18 cellular contexts compared by ENCODE assay signal in genomic region chr9:100999914-101000540, GRCh38. TPM values are rescaled to one million over a fixed set of nuclear protein-coding genes. Genes with fewer than 3 reads are reported as not detected.
DNase-seq lines count a peak whose midpoint lies in the region; FAIRE-seq and TF ChIP-seq lines count a peak whose summit lies in the region.
"Had no signal": no experiment of that assay in that cellular context is flagged by ENCODE, and none has a peak within 500 bp of the region (broad histone marks: within the 10 kb centered on the region; RNA-seq: fewer than 3 reads in every experiment).

No MANE protein-coding gene starts in this region.

- H3K79me2 ChIP-seq in Karpas-422 (ENCODE audit: low read length): no peaks in the 10 kb centered on the region

- H3K36me3 Mint-ChIP-seq in mesothelial cell of epicardium: no peaks in the 10 kb centered on the region

- no peaks in the 10 kb centered on the region for H3K4me1 ChIP-seq in adipocyte (ENCODE audit: control insufficient read depth, insufficient read depth, low read length)
- no peaks in the 10 kb centered on the region for H3K4me1 ChIP-seq in Karpas-422 (ENCODE audit: low read length)
- H3K4me1 ChIP-seq: SJSA1 had no signal

- in situ Hi-C loops in GM13976 (cut with MboI; ENCODE audit: low sequenced_read_pairs, unreplicated experiment): no loop called here

- H3K27ac Mint-ChIP-seq in mesothelial cell of epicardium: peak overlapping the region; percentile 61
- H3K27ac Mint-ChIP-seq: H9 had no signal

- no peaks in the 10 kb centered on the region for H3K36me3 ChIP-seq in adipocyte (ENCODE audit: control insufficient read depth, insufficient read depth, low read length, severe bottlenecking)
- no peaks in the 10 kb centered on the region for H3K36me3 ChIP-seq in Karpas-422 (ENCODE audit: insufficient read depth, low read length)
- H3K36me3 ChIP-seq: SJSA1 had no signal

- peaks cover 11% of the 10 kb centered on the region for H3K27me3 Mint-ChIP-seq in mesothelial cell of epicardium (ENCODE audit: low read depth)

- DNase-seq in H54 (ENCODE audit: insufficient read length, low spot score): no peak
- peak; percentile 49 for DNase-seq in adipocyte (ENCODE audit: low read depth)
- peak; percentile 47 for DNase-seq in dedifferentiated amniotic fluid mesenchymal stem cell (ENCODE audit: extremely low spot score)
- DNase-seq in mesothelial cell of epicardium (ENCODE audit: low spot score in 2 of 2, unreplicated experiment in 2 of 2): no peak
- no peak for DNase-seq in GM13976 (ENCODE audit: low spot score)
- no peak for DNase-seq in NCI-H2029 (lab: John Stamatoyannopoulos, UW)
- no peak for DNase-seq in T-helper 9 cell
- no peak for DNase-seq in Karpas-422
- DNase-seq: H9, KBM-7, NCI-H1092, NCI-H1436, NCI-H187, NCI-H748 treated with DMSO at 0.1 percent for 48 hours had no signal

- H3K4me3 Mint-ChIP-seq in mesothelial cell of epicardium: no peak overlapping the region
- H3K4me3 Mint-ChIP-seq: H9 had no signal

- H3K27me3 ChIP-seq in adipocyte (replicated peaks; ENCODE audit: control insufficient read depth, insufficient read depth, low read length) (no peaks in the 10 kb centered on the region), Karpas-422 (ENCODE audit: low read length) (no peaks in the 10 kb centered on the region)
- H3K27me3 ChIP-seq: SJSA1 had no signal

- no peaks in the 10 kb centered on the region for H3K9me3 ChIP-seq in adipocyte (ENCODE audit: control insufficient read depth, low read length)
- H3K9me3 ChIP-seq in Karpas-422 (ENCODE audit: low read length): no peaks in the 10 kb centered on the region
- H3K9me3 ChIP-seq: SJSA1 had no signal

- H2AFZ ChIP-seq in Karpas-422 (ENCODE audit: low read length): no peak overlapping the region

- peaks cover 11% of the 10 kb centered on the region for H3K4me1 Mint-ChIP-seq in mesothelial cell of epicardium
- H3K4me1 Mint-ChIP-seq: H9 had no signal

- no peak overlapping the region for H3K9ac ChIP-seq in adipocyte (ENCODE audit: low read length)
- H3K9ac ChIP-seq in Karpas-422 (ENCODE audit: low read length): no peak overlapping the region

- no peak overlapping the region for H3K27ac ChIP-seq in Karpas-422 (ENCODE audit: low read length)
- H3K27ac ChIP-seq: SJSA1 had no signal

- FAIRE-seq in H54 (lab: Jason Lieb, UNC): peak; percentile 6
- FAIRE-seq: GM18507, RCC 7860 had no signal

- no peaks in the 10 kb centered on the region for H3K9me2 ChIP-seq in Karpas-422 (replicated peaks; ENCODE audit: insufficient read depth, low read length)

- H3K4me3 ChIP-seq in adipocyte (ENCODE audit: low read length) (no peak overlapping the region), Karpas-422 (ENCODE audit: low read length) (no peak overlapping the region)
- H3K4me3 ChIP-seq: SJSA1 had no signal

- no peaks in the 10 kb centered on the region for H4K20me1 ChIP-seq in Karpas-422 (ENCODE audit: insufficient read depth, low read depth, low read length)

- TF ChIP-seq CTCF in mesothelial cell of epicardium (IDR thresholded peaks at IDR 0.05; ENCODE audit: unreplicated experiment) (no peak), GM13976 (IDR thresholded peaks at IDR 0.05; ENCODE audit: borderline replicate concordance, control extremely low read depth, extremely low read depth, insufficient read depth, missing control alignments) (no peak)

- H3K4me2 ChIP-seq in Karpas-422 (ENCODE audit: low read depth, low read length, poor library complexity, severe bottlenecking): no peak overlapping the region

- no peaks in the 10 kb centered on the region for H3K9me3 Mint-ChIP-seq in mesothelial cell of epicardium
- H3K9me3 Mint-ChIP-seq: H9 had no signal

- no peak for TF ChIP-seq POLR2A in H54 (IDR thresholded peaks at IDR 0.05; ENCODE audit: low read depth, low read length)

RNA-seq across cellular contexts. Expression of gene PLPPR1, which starts 28.5 kb away (rescaled TPM):
- total RNA-seq in mesothelial cell of epicardium: 1.1 to 1.3 TPM (median 1.2 TPM) in 3 replicates
- not detected in 2 replicates for total RNA-seq in Karpas-422 (2014; rRNA removed; shearing (Covaris generic); ENCODE audit: low replicate concordance)
- total RNA-seq: A172, SJSA1 had no signal

Comparison
In these comparisons a context has a peak if more than half of its experiments do, and no peak if none do; other contexts are left out.
1. DNase-seq: peak in adipocyte (single experiment) and dedifferentiated amniotic fluid mesenchymal stem cell (single experiment); none in H54 (single experiment), mesothelial cell of epicardium (0 of 2), GM13976 (single experiment), NCI-H2029 (single experiment), T-helper 9 cell (single experiment) and Karpas-422 (single experiment).